29 cellular contexts compared by ENCODE assay signal in the genomic region with DNA sequence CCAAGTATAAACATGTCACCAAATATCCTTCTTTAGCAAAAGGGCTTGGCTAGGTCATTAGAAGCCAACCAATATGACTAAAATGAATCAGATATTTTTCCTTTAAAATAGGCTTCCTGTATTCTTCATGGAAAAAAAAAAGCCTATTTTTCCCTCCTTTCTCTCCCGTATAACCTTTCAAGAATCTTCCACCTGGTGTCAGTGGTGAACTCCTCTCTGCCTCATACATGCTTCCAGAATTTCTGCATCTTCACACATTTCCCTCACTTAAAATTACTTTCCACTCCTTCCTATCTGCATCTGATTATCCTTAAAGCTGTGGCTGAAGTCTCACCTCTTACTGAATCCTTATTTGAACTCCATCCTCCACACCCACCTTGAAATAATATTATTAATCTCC.
"Had no signal": no experiment of that assay in that cellular context is flagged by ENCODE, and none has a peak within 500 bp of the region (broad histone marks: within the 10 kb centered on the region; RNA-seq: fewer than 3 reads in every experiment).

No MANE protein-coding gene starts in this region.

- FAIRE-seq: endometrium, frontal cortex, islet of Langerhans had no signal

- H3K9me3 Mint-ChIP-seq: dendritic cell treated with granulocyte-macrophage colony-stimulating factor and Interleukin-4, amounts not matched to agents 40 ng/mL and 50 ng/mL, for 4 days; nephron progenitor cell; stimulated activated naive CD8-positive, alpha-beta T cell treated with anti-CD3 and anti-CD28 coated beads, Interleukin-15, amount 100 ng/mL, for 72 hours had no signal

- DNase-seq: colonic mucosa; effector memory CD4-positive, alpha-beta T cell; erythroblast; esophagus squamous epithelium; hypothalamus; left cardiac atrium; left lung; mesenchymal stem cell; midbrain; naive thymus-derived CD4-positive, alpha-beta T cell; nephron progenitor cell; occipital lobe; ovary; posterior cingulate gyrus; psoas muscle; right cardiac atrium; sigmoid colon; spleen; stimulated activated CD4-positive, alpha-beta T cell treated with anti-CD3 and anti-CD28 coated beads, Interleukin-2, amount 100 ng/mL, for 48 hours; stimulated activated naive CD4-positive, alpha-beta T cell; stimulated activated naive CD8-positive, alpha-beta T cell treated with anti-CD3 and anti-CD28 coated beads, Interleukin-15, amount 100 ng/mL, for 72 hours; transverse colon; upper lobe of right lung; uterus had no signal

- H3K4me3 ChIP-seq: colonic mucosa, esophagus squamous epithelium, left lung, ovary, psoas muscle, sigmoid colon, spleen, suprapubic skin, transverse colon, upper lobe of right lung, uterus had no signal

- H3K27ac Mint-ChIP-seq: dendritic cell treated with granulocyte-macrophage colony-stimulating factor and Interleukin-4, amounts not matched to agents 40 ng/mL and 50 ng/mL, for 4 days; naive thymus-derived CD4-positive, alpha-beta T cell; nephron progenitor cell; stimulated activated naive CD8-positive, alpha-beta T cell treated with anti-CD3 and anti-CD28 coated beads, Interleukin-15, amount 100 ng/mL, for 72 hours had no signal

- H3K4me1 ChIP-seq: colonic mucosa, esophagus squamous epithelium, left lung, psoas muscle, sigmoid colon, spleen, suprapubic skin, transverse colon, upper lobe of right lung, uterus had no signal

- H3K9me3 ChIP-seq: colonic mucosa, esophagus squamous epithelium, left lung, ovary, psoas muscle, sigmoid colon, spleen, suprapubic skin, transverse colon, upper lobe of right lung, uterus had no signal

- H3K36me3 ChIP-seq: colonic mucosa, esophagus squamous epithelium, left lung, ovary, sigmoid colon, spleen, suprapubic skin, transverse colon, upper lobe of right lung, uterus had no signal

- H3K4me1 Mint-ChIP-seq: naive thymus-derived CD4-positive, alpha-beta T cell; stimulated activated naive CD8-positive, alpha-beta T cell treated with anti-CD3 and anti-CD28 coated beads, Interleukin-15, amount 100 ng/mL, for 72 hours had no signal

- H3K27me3 ChIP-seq: colonic mucosa, esophagus squamous epithelium, left lung, ovary, sigmoid colon, spleen, suprapubic skin, transverse colon, upper lobe of right lung, uterus had no signal

- ATAC-seq: left cardiac atrium; left lung; naive thymus-derived CD4-positive, alpha-beta T cell; psoas muscle; right cardiac atrium; stimulated activated naive CD8-positive, alpha-beta T cell treated with anti-CD3 and anti-CD28 coated beads, Interleukin-15, amount 100 ng/mL, for 72 hours; upper lobe of right lung had no signal

- H3K4me3 Mint-ChIP-seq: dendritic cell treated with granulocyte-macrophage colony-stimulating factor and Interleukin-4, amounts not matched to agents 40 ng/mL and 50 ng/mL, for 4 days; naive thymus-derived CD4-positive, alpha-beta T cell; nephron progenitor cell; stimulated activated naive CD8-positive, alpha-beta T cell treated with anti-CD3 and anti-CD28 coated beads, Interleukin-15, amount 100 ng/mL, for 72 hours had no signal

- H3K27ac ChIP-seq: colonic mucosa, esophagus squamous epithelium, left lung, ovary, psoas muscle, sigmoid colon, spleen, suprapubic skin, transverse colon, upper lobe of right lung, uterus had no signal

- H3K36me3 Mint-ChIP-seq: naive thymus-derived CD4-positive, alpha-beta T cell had no signal

- H3K27me3 Mint-ChIP-seq: dendritic cell treated with granulocyte-macrophage colony-stimulating factor and Interleukin-4, amounts not matched to agents 40 ng/mL and 50 ng/mL, for 4 days had no signal
